1 cellular context compared by ENCODE assay signal in genomic region chr19:38930776-38931761, GRCh38.
TF ChIP-seq lines count a peak whose summit lies in the region.

Gene MRPS12 (plus strand): TSS chr19:38930944. CDS start chr19:38931295, 351 bp downstream.

TF ChIP-seq in K562, 482 proteins besides CTCF, POLR2A, EP300 and RAD21 (continued from another document):
- TF ChIP-seq E2F4 (CRISPR knock-in tag; IDR thresholded peaks at IDR 0.05; ENCODE audit: low read depth), result no peak
